18 cellular contexts compared by ENCODE assay signal in genomic region chr5:127796207-127796606, GRCh38.
A peak's percentile ranks its signal among the peaks of the same experiment; 100 is the strongest.
DNase-seq lines count a peak whose midpoint lies in the region; ATAC-seq and TF ChIP-seq lines count a peak whose summit lies in the region.
"Had no signal": no experiment of that assay in that cellular context is flagged by ENCODE, and none has a peak within 500 bp of the region (broad histone marks: within the 10 kb centered on the region; RNA-seq: fewer than 3 reads in every experiment).

No MANE protein-coding gene starts in this region.

- no peaks in the 10 kb centered on the region for H4K20me1 ChIP-seq in GM23338 (replicated peaks; ENCODE audit: insufficient read depth)
- H4K20me1 ChIP-seq in Karpas-422 (ENCODE audit: insufficient read depth, low read depth, low read length), result no peaks in the 10 kb centered on the region
- no peaks in the 10 kb centered on the region for H4K20me1 ChIP-seq in neural progenitor cell (ENCODE audit: low read depth)
- H4K20me1 ChIP-seq: BLaER1 treated with 17β-estradiol and CSF1 and Interleukin-3, amounts not matched to agents 10 nM and 100 nM had no signal

- H2AFZ ChIP-seq in GM23338, result no peak overlapping the region
- H2AFZ ChIP-seq in Karpas-422 (ENCODE audit: low read length), result 0 out of 2 replicates have a peak overlapping the region, but pooled peaks have one; percentile 1
- no peak overlapping the region for H2AFZ ChIP-seq in neural progenitor cell (replicated peaks)

- H3K79me2 ChIP-seq in GM23338 (replicated peaks; ENCODE audit: insufficient read depth) (no peaks in the 10 kb centered on the region), Karpas-422 (ENCODE audit: low read length) (no peaks in the 10 kb centered on the region), neural progenitor cell (ENCODE audit: low read depth) (no peaks in the 10 kb centered on the region)

- H3K9ac ChIP-seq in Karpas-422 (ENCODE audit: low read length) (no peak overlapping the region), neural progenitor cell (no peak overlapping the region)
- H3K9ac ChIP-seq: BLaER1 treated with 17β-estradiol and CSF1 and Interleukin-3, amounts not matched to agents 10 nM and 100 nM had no signal

- H3K27ac Mint-ChIP-seq in GM23338 (no peak overlapping the region), neural progenitor cell (peak overlapping the region; percentile 59), glutamatergic neuron (ENCODE audit: unreplicated experiment) (no peak overlapping the region)
- H3K27ac Mint-ChIP-seq: B cell; CD4-positive, alpha-beta T cell; CD8-positive, alpha-beta T cell had no signal

- no peak for DNase-seq in GM23338 (ENCODE audit: low spot score)
- no peak for DNase-seq in Karpas-422
- peak; percentile 68 for DNase-seq in neural progenitor cell (ENCODE audit: low spot score)
- no peak for DNase-seq in NCI-H2029 treated with DMSO at 0.1 percent for 48 hours (lab: John Stamatoyannopoulos, UW)
- DNase-seq in glutamatergic neuron, result no peak
- DNase-seq: AML-193; Caco-2; Calu3; CD4-positive, alpha-beta T cell; CD8-positive, alpha-beta T cell; DMS79 treated with DMSO at 0.1 percent for 48 hours; GF-D8 had no signal

- no peaks in the 10 kb centered on the region for H3K27me3 Mint-ChIP-seq in GM23338 (ENCODE audit: insufficient read depth, low read depth, poor library complexity)
- no peaks in the 10 kb centered on the region for H3K27me3 Mint-ChIP-seq in neural progenitor cell (ENCODE audit: insufficient read depth, low read depth)
- peaks cover 3% of the 10 kb centered on the region for H3K27me3 Mint-ChIP-seq in glutamatergic neuron (ENCODE audit: unreplicated experiment)

- H3F3A ChIP-seq in GM23338 (replicated peaks; ENCODE audit: low read depth), result no peaks in the 10 kb centered on the region
- peaks cover 13% of the 10 kb centered on the region for H3F3A ChIP-seq in neural progenitor cell (ENCODE audit: low read depth)

- H3K36me3 Mint-ChIP-seq in GM23338 (ENCODE audit: low read depth) (no peaks in the 10 kb centered on the region), neural progenitor cell (no peaks in the 10 kb centered on the region), glutamatergic neuron (ENCODE audit: unreplicated experiment) (no peaks in the 10 kb centered on the region)
- H3K36me3 Mint-ChIP-seq: CD8-positive, alpha-beta T cell had no signal

- H3K9me3 Mint-ChIP-seq in GM23338, result no peaks in the 10 kb centered on the region; the same call in 2 of the 3 replicates
- H3K9me3 Mint-ChIP-seq in neural progenitor cell, result peaks cover 2% of the 10 kb centered on the region
- no peaks in the 10 kb centered on the region for H3K9me3 Mint-ChIP-seq in glutamatergic neuron (ENCODE audit: unreplicated experiment)

- no peak overlapping the region for H3K4me3 Mint-ChIP-seq in GM23338
- H3K4me3 Mint-ChIP-seq in neural progenitor cell, result no peak overlapping the region
- H3K4me3 Mint-ChIP-seq in glutamatergic neuron (ENCODE audit: unreplicated experiment), result no peak overlapping the region
- H3K4me3 Mint-ChIP-seq: B cell; CD4-positive, alpha-beta T cell; CD8-positive, alpha-beta T cell had no signal

- H3K4me1 ChIP-seq in GM23338 (ENCODE audit: insufficient read depth) (no peaks in the 10 kb centered on the region), Karpas-422 (ENCODE audit: low read length) (peaks cover 25% of the 10 kb centered on the region), neural progenitor cell (peaks cover 28% of the 10 kb centered on the region)
- H3K4me1 ChIP-seq: A549; BLaER1 treated with 17β-estradiol and CSF1 and Interleukin-3, amounts not matched to agents 10 nM and 100 nM; Caco-2 had no signal

- ATAC-seq in GM23338 (peak; percentile 65), GM21515 (IDR thresholded peaks at IDR 0.05; ENCODE audit: unreplicated experiment) (no peak)
- ATAC-seq: A549; CD8-positive, alpha-beta T cell had no signal

- H3K36me3 ChIP-seq in GM23338 (ENCODE audit: insufficient read depth), result no peaks in the 10 kb centered on the region
- no peaks in the 10 kb centered on the region; the same call in 1 of the 2 replicates for H3K36me3 ChIP-seq in Karpas-422 (ENCODE audit: insufficient read depth, low read length)
- H3K36me3 ChIP-seq in neural progenitor cell, result no peaks in the 10 kb centered on the region
- H3K36me3 ChIP-seq: BLaER1 treated with 17β-estradiol and CSF1 and Interleukin-3, amounts not matched to agents 10 nM and 100 nM had no signal

- H3K4me2 ChIP-seq in GM23338, result no peak overlapping the region
- no peak overlapping the region for H3K4me2 ChIP-seq in Karpas-422 (ENCODE audit: low read depth, low read length, poor library complexity, severe bottlenecking)
- peak overlapping the region; percentile 17 for H3K4me2 ChIP-seq in neural progenitor cell
- H3K4me2 ChIP-seq: A549; BLaER1 treated with 17β-estradiol and CSF1 and Interleukin-3, amounts not matched to agents 10 nM and 100 nM had no signal

- H3K27me3 ChIP-seq in GM23338 (ENCODE audit: insufficient read depth), result no peaks in the 10 kb centered on the region
- no peaks in the 10 kb centered on the region for H3K27me3 ChIP-seq in Karpas-422 (ENCODE audit: low read length)
- H3K27me3 ChIP-seq in neural progenitor cell, result no peaks in the 10 kb centered on the region
- H3K27me3 ChIP-seq: BLaER1 treated with 17β-estradiol and CSF1 and Interleukin-3, amounts not matched to agents 10 nM and 100 nM had no signal

- no peak overlapping the region for H3K4me3 ChIP-seq in GM23338
- H3K4me3 ChIP-seq in Karpas-422 (ENCODE audit: low read length), result no peak overlapping the region
- no peak overlapping the region for H3K4me3 ChIP-seq in neural progenitor cell
- H3K4me3 ChIP-seq: A549; BLaER1 treated with 17β-estradiol and CSF1 and Interleukin-3, amounts not matched to agents 10 nM and 100 nM had no signal

- no peak for TF ChIP-seq CTCF in GM23338 (conservative IDR thresholded peaks at IDR 0.05; ENCODE audit: low read depth in 2 of 2)
- TF ChIP-seq CTCF in neural progenitor cell (IDR thresholded peaks at IDR 0.05), result no peak
- no peak for TF ChIP-seq CTCF in glutamatergic neuron (IDR thresholded peaks at IDR 0.05; ENCODE audit: partially characterized antibody, unreplicated experiment)

- peaks cover 6% of the 10 kb centered on the region; the same call in 1 of the 2 replicates for H3K9me3 ChIP-seq in Karpas-422 (ENCODE audit: low read length)
- H3K9me3 ChIP-seq in neural progenitor cell (ENCODE audit: low read depth), result no peaks in the 10 kb centered on the region

- no peak overlapping the region for H3K27ac ChIP-seq in GM23338 (ENCODE audit: low read depth)
- no peak overlapping the region for H3K27ac ChIP-seq in Karpas-422 (ENCODE audit: low read length)
- H3K27ac ChIP-seq in neural progenitor cell, result no peak overlapping the region
- H3K27ac ChIP-seq: 22Rv1; A549; BLaER1 treated with 17β-estradiol and CSF1 and Interleukin-3, amounts not matched to agents 10 nM and 100 nM; C4-2B had no signal

- H3K4me1 Mint-ChIP-seq in GM23338 (no peaks in the 10 kb centered on the region), neural progenitor cell (peaks cover 21% of the 10 kb centered on the region), glutamatergic neuron (ENCODE audit: low read depth, unreplicated experiment) (no peaks in the 10 kb centered on the region)
- H3K4me1 Mint-ChIP-seq: B cell had no signal

- H3K9me2 ChIP-seq in GM23338 (ENCODE audit: insufficient read depth) (no peaks in the 10 kb centered on the region; the same call in 1 of the 2 replicates), Karpas-422 (replicated peaks; ENCODE audit: insufficient read depth, low read length) (no peaks in the 10 kb centered on the region)

TF ChIP-seq in GM23338, 12 proteins besides CTCF, POLR2A, EP300 and RAD21:
- no peak for TF ChIP-seq REST (IDR thresholded peaks at IDR 0.05; ENCODE audit: unreplicated experiment)
